ENCODE assay signal across 1 cellular context in the genomic region with DNA sequence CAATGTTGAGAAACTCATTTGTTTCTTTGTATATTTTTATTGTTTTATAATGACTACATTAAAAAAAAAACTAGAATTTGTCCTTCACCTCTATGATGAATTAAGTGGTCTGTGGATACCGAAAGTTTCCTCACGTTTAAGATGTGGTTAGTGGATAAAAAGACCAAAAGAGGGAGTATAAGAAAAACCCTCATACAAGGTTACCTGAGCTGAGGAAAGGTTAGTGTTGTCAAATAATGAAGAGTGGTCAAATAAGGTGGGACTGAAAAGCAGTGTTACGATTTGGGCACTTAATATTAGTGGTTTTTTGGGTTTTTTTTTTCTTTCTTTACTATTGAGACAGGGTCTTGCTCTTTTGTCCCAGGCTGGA.
TF ChIP-seq lines count a peak whose summit lies in the region.

No MANE protein-coding gene starts in this region.

TF ChIP-seq in GM23338, 12 proteins besides CTCF, POLR2A, EP300 and RAD21 (continued from another document):
- TF ChIP-seq ZNF462 (CRISPR knock-in tag; IDR thresholded peaks at IDR 0.05) (no peak), NANOG (IDR thresholded peaks at IDR 0.05; ENCODE audit: borderline replicate concordance) (no peak), STAT1 (IDR thresholded peaks at IDR 0.05; ENCODE audit: unreplicated experiment) (no peak), EZH2phosphoT487 (IDR thresholded peaks at IDR 0.05; ENCODE audit: unreplicated experiment) (no peak), ETS1 (IDR thresholded peaks at IDR 0.05) (no peak), ZNF331 (CRISPR knock-in tag; IDR thresholded peaks at IDR 0.05; ENCODE audit: low read depth) (no peak)
